Comparison of ENCODE assay signal across 1 cellular context in genomic region chr22:36367479-36367878, GRCh38.
TF ChIP-seq lines count a peak whose summit lies in the region.

No MANE protein-coding gene starts in this region.

TF ChIP-seq in H1, 55 proteins besides CTCF, POLR2A, EP300 and RAD21 (continued from another document):
- no peak for TF ChIP-seq BACH1 (IDR thresholded peaks at IDR 0.05; ENCODE audit: low read length)
- no peak for TF ChIP-seq CTBP2 (IDR thresholded peaks at IDR 0.05; ENCODE audit: borderline replicate concordance, insufficient read depth, insufficient read length, low read length)
- TF ChIP-seq RFX5 (IDR thresholded peaks at IDR 0.05; ENCODE audit: borderline replicate concordance, low read depth, low read length) = no peak
- TF ChIP-seq EZH2 (IDR thresholded peaks at IDR 0.05; ENCODE audit: low read depth, low read length, severe bottlenecking) = no peak
- no peak for TF ChIP-seq NANOG (IDR thresholded peaks at IDR 0.05; ENCODE audit: insufficient read depth, low read depth, low read length, poor library complexity, severe bottlenecking)
- no peak for TF ChIP-seq MAX (IDR thresholded peaks at IDR 0.05)
- TF ChIP-seq KDM1A (IDR thresholded peaks at IDR 0.05; ENCODE audit: borderline replicate concordance, low read length) = no peak
- no peak for TF ChIP-seq CEBPB (IDR thresholded peaks at IDR 0.05; ENCODE audit: low read depth, low read length)
- no peak for TF ChIP-seq CBX8 (IDR thresholded peaks at IDR 0.05; ENCODE audit: borderline replicate concordance, low read depth, low read length)
